22 cellular contexts compared by ENCODE assay signal in the genomic region with DNA sequence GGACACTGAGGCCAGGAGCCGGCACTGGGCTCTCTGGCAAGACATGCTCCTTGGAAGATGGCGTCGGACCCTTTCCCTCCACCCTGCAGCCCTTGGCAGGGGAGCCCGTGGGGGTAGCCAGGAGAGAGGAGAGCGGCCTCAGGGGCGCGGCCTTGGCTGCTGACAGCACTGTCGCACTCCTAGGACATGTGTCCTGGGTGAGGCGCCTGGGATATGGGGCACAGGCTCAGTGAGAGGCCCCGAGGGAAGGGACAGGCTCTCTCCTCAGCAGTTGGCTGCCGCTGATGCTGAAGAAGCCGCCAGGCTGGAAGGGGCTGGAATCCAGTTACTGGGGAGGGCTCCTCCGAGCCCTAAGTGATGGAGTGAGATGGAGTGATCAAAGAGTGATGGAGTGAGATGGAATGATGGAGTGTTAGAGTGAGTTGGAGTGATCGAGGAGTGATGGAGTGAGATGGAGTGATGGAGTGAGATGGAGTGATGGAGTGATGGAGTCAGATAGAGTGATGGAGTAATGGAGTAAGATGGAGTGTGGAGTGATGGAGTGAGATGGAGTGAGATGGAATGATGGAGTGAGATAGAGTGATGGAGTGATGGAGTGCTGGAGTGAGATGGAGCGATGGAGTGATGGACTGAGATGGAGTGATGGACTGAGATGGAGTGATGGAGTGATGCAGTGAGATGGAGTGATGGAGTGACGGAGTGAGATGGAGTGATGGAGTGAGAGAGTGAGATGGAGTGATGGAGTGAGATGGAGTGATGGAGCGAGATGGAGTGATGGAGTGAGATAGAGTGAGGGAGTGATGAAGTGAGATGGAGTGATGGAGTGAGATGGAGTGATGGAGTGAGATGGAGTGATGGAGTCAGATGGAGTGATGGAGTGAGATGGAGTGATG. TPM values are rescaled to one million over a fixed set of nuclear protein-coding genes. Genes with fewer than 3 reads are reported as not detected.
"Had no signal": no experiment of that assay in that cellular context is flagged by ENCODE, and none has a peak within 500 bp of the region (broad histone marks: within the 10 kb centered on the region; RNA-seq: fewer than 3 reads in every experiment).

No MANE protein-coding gene starts in this region.

- H3K4me3 ChIP-seq: body of pancreas, cardiac muscle cell, right lobe of liver, skin epidermis, tibial artery had no signal

- H3K27ac ChIP-seq: body of pancreas, cardiac muscle cell, right lobe of liver, tibial artery had no signal

- H3K36me3 ChIP-seq: cardiac muscle cell, right lobe of liver, tibial artery had no signal

- H3K27ac Mint-ChIP-seq: activated naive CD4-positive, alpha-beta T cell treated with anti-CD3 and anti-CD28 coated beads for 36 hours; natural killer cell treated with Interleukin-12 subunit alpha and Interleukin-12 subunit beta and Interleukin-15 and Interleukin-18, amount 100 ng/mL, for 72 hours; stimulated activated effector memory CD8-positive, alpha-beta T cell treated with anti-CD3 and anti-CD28 coated beads, Interleukin-12 subunit alpha, Interleukin-12 subunit beta, amount 100 ng/mL, for 72 hours had no signal

- H3K27me3 ChIP-seq: body of pancreas, foreskin keratinocyte, right lobe of liver had no signal

- DNase-seq: activated CD4-positive, CD25-positive, alpha-beta regulatory T cell treated with anti-CD3 and anti-CD28 coated beads, Interleukin-2, amount 50 U/mL, for 72 hours; activated effector memory CD4-positive, alpha-beta T cell treated with Interleukin-2 at 50 U/mL for 16 hours; activated naive CD4-positive, alpha-beta T cell treated with anti-CD3 and anti-CD28 coated beads for 36 hours; activated T-cell treated with anti-CD3 and anti-CD28 coated beads, Interleukin-2, amount 50 U/mL, for 48 hours; anterior cingulate cortex; body of pancreas; effector CD4-positive, alpha-beta T cell; erythroblast; foreskin keratinocyte; left ventricle myocardium superior; mammary epithelial cell; midbrain; right lobe of liver; stimulated activated CD4-positive, alpha-beta T cell treated with anti-CD3 and anti-CD28 coated beads, Interleukin-2, amount 100 ng/mL, for 24 hours; stimulated activated naive CD8-positive, alpha-beta T cell treated with anti-CD3 and anti-CD28 coated beads, Interleukin-15, amount 100 ng/mL, for 72 hours; tibial artery had no signal

- ATAC-seq: foreskin keratinocyte; natural killer cell treated with Interleukin-12 subunit alpha and Interleukin-12 subunit beta and Interleukin-15 and Interleukin-18, amount 100 ng/mL, for 72 hours had no signal

- H3K4me3 Mint-ChIP-seq: activated naive CD4-positive, alpha-beta T cell treated with anti-CD3 and anti-CD28 coated beads for 36 hours; natural killer cell treated with Interleukin-12 subunit alpha and Interleukin-12 subunit beta and Interleukin-15 and Interleukin-18, amount 100 ng/mL, for 72 hours; stimulated activated effector memory CD8-positive, alpha-beta T cell treated with anti-CD3 and anti-CD28 coated beads, Interleukin-12 subunit alpha, Interleukin-12 subunit beta, amount 100 ng/mL, for 72 hours; stimulated activated naive CD8-positive, alpha-beta T cell treated with anti-CD3 and anti-CD28 coated beads, Interleukin-15, amount 100 ng/mL, for 72 hours had no signal

- H3K9me3 Mint-ChIP-seq: activated naive CD4-positive, alpha-beta T cell treated with anti-CD3 and anti-CD28 coated beads for 36 hours; natural killer cell treated with Interleukin-12 subunit alpha and Interleukin-12 subunit beta and Interleukin-15 and Interleukin-18, amount 100 ng/mL, for 72 hours; stimulated activated effector memory CD8-positive, alpha-beta T cell treated with anti-CD3 and anti-CD28 coated beads, Interleukin-12 subunit alpha, Interleukin-12 subunit beta, amount 100 ng/mL, for 72 hours; stimulated activated naive CD8-positive, alpha-beta T cell treated with anti-CD3 and anti-CD28 coated beads, Interleukin-15, amount 100 ng/mL, for 72 hours had no signal

- H3K9me3 ChIP-seq: body of pancreas, right lobe of liver, tibial artery had no signal

- H3K36me3 Mint-ChIP-seq: natural killer cell treated with Interleukin-12 subunit alpha and Interleukin-12 subunit beta and Interleukin-15 and Interleukin-18, amount 100 ng/mL, for 72 hours; stimulated activated effector memory CD8-positive, alpha-beta T cell treated with anti-CD3 and anti-CD28 coated beads, Interleukin-12 subunit alpha, Interleukin-12 subunit beta, amount 100 ng/mL, for 72 hours had no signal

- H3K4me1 Mint-ChIP-seq: stimulated activated effector memory CD8-positive, alpha-beta T cell treated with anti-CD3 and anti-CD28 coated beads, Interleukin-12 subunit alpha, Interleukin-12 subunit beta, amount 100 ng/mL, for 72 hours; stimulated activated naive CD8-positive, alpha-beta T cell treated with anti-CD3 and anti-CD28 coated beads, Interleukin-15, amount 100 ng/mL, for 72 hours had no signal

RNA-seq across cellular contexts. Expression of gene PKP1, which starts 27.6 kb away (rescaled TPM):
- total RNA-seq: activated CD8-positive, alpha-beta memory T cell treated with anti-CD3 and anti-CD28 coated beads for 36 hours; activated naive CD4-positive, alpha-beta T cell treated with anti-CD3 and anti-CD28 coated beads for 36 hours; natural killer cell treated with Interleukin-12 subunit alpha and Interleukin-12 subunit beta and Interleukin-15 and Interleukin-18, amount 100 ng/mL, for 72 hours; right lobe of liver; T-helper 2 cell treated with Interferon-gamma antibody and Interleukin-4, amounts not matched to agents 100 ng/mL and 5 ng/mL, for 36 hours had no signal
